ENCODE assay signal across 8 cellular contexts in genomic region chr7:96075510-96076349, GRCh38.
DNase-seq lines count a peak whose midpoint lies in the region; ATAC-seq and TF ChIP-seq lines count a peak whose summit lies in the region.

No MANE protein-coding gene starts in this region.

- peak overlapping the region; percentile 66 for H2AFZ ChIP-seq in ACC112 (ENCODE audit: low read length, unreplicated experiment)

- ATAC-seq in GM18520 (IDR thresholded peaks at IDR 0.05; ENCODE audit: unreplicated experiment) (peak; percentile 60), HG03097 (IDR thresholded peaks at IDR 0.05; ENCODE audit: low FRiP score, unreplicated experiment) (peak; percentile 90)

- peak; percentile 95 for TF ChIP-seq CTCF in choroid plexus epithelial cell (conservative IDR thresholded peaks at IDR 0.05; ENCODE audit: low read depth, low read length)

- H3K27ac ChIP-seq in ACC112 (ENCODE audit: low read depth, low read length): no peak overlapping the region

- H3K79me2 ChIP-seq in ACC112 (ENCODE audit: control insufficient read depth, insufficient read depth, low read length, unreplicated experiment): no peaks in the 10 kb centered on the region

- H3K4me1 ChIP-seq in ACC112 (ENCODE audit: control insufficient read depth, insufficient read depth, low read length, unreplicated experiment): peaks cover 3% of the 10 kb centered on the region

- DNase-seq in NCI-H2196 (lab: John Stamatoyannopoulos, UW; ENCODE audit: unreplicated experiment) (peak; percentile 83), choroid plexus epithelial cell (ENCODE audit: low read depth) (peak; percentile 73), kidney tubule cell (ENCODE audit: low spot score) (peak; percentile 58)
- DNase-seq in activated CD4-positive, alpha-beta T cell treated with anti-CD3 and anti-CD28 coated beads for 1 hour: peak; percentile 27
- peak in 3 of 4 experiments; percentile 19 to 36 (median 30) for DNase-seq in stimulated activated CD4-positive, alpha-beta T cell treated with anti-CD3 and anti-CD28 coated beads, Interleukin-1b, Interleukin-23, amount 100 ng/mL, for 24 hours (ENCODE audit: low read depth in 4 of 4, low spot score in 1 of 4)

- H3K4me3 ChIP-seq in ACC112 (ENCODE audit: low read depth, low read length) (peak overlapping the region; percentile 76), choroid plexus epithelial cell (ENCODE audit: low read depth, low read length) (peak overlapping the region; percentile 55)

- peaks cover 5% of the 10 kb centered on the region for H3K27me3 ChIP-seq in ACC112 (ENCODE audit: insufficient read depth, low read length)

- H3K36me3 ChIP-seq in ACC112 (ENCODE audit: insufficient read depth, low read length): no peaks in the 10 kb centered on the region

Comparison
In these comparisons a context has a peak if more than half of its experiments do, and no peak if none do; other contexts are left out.
1. DNase-seq: peak in every context shown above with its lines; median percentile 83 in NCI-H2196; 73 in choroid plexus epithelial cell; 58 in kidney tubule cell; 30 in stimulated activated CD4-positive, alpha-beta T cell treated with anti-CD3 and anti-CD28 coated beads, Interleukin-1b, Interleukin-23, amount 100 ng/mL, for 24 hours; 27 in activated CD4-positive, alpha-beta T cell treated with anti-CD3 and anti-CD28 coated beads for 1 hour.